Comparison of ENCODE assay signal across 8 cellular contexts in genomic region chr20:59884494-59884893, GRCh38. TPM values are rescaled to one million over a fixed set of nuclear protein-coding genes. Genes with fewer than 3 reads are reported as not detected.
"Had no signal": no experiment of that assay in that cellular context is flagged by ENCODE, and none has a peak within 500 bp of the region (broad histone marks: within the 10 kb centered on the region; RNA-seq: fewer than 3 reads in every experiment).

No MANE protein-coding gene starts in this region.

- H3K9me3 ChIP-seq: HAP-1 had no signal

- H3K36me3 ChIP-seq: HAP-1 had no signal

- H3K27ac ChIP-seq: GM23248, KMS-11 had no signal

- H3K4me1 ChIP-seq: HAP-1 had no signal

- H3K4me2 ChIP-seq: KMS-11 had no signal

- DNase-seq: GM23248, GOT3, H7, KBM-7 had no signal

- FAIRE-seq: HepG2 had no signal

- ATAC-seq: HCT116, HepG2 had no signal

- H3K4me3 ChIP-seq: GM23248, HAP-1 had no signal

RNA-seq across cellular contexts. Expression of gene SYCP2, which starts 48.9 kb away (rescaled TPM):
- total RNA-seq: H7 had no signal
